In the genomic region with DNA sequence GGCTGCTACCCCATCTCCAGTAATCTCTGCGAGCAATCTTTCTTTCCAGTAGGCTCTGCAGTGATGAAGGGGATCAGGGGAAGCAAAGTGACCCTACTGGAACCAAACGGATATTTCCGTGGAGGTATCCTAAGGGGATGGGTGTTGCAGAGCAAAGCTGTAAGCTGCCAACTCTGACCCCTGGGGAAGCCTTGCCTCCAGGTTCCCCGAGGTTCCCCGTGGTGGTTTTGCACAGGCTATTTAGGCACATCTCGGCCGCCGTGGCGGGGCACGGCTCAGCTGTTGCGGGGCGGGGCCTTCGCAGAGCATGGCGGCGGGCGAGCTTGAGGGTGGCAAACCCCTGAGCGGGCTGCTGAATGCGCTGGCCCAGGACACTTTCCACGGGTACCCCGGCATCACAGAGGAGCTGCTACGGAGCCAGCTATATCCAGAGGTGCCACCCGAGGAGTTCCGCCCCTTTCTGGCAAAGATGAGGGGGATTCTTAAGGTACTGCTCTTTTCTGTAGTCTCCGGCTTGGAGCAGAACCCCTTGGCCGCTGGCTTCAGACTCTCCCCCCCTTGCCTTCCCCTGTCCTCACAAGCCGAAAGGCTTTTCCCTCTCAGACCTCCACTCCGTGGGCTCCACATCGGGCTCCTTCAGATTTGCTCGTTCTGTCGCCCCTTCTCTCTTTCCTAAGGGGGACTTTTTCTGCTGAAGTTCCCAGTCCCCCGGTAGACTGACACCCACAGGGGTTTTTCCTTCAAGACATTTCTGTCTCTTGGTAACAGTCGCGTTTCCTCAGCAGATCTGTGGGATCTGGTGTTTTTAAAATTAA, we compare ENCODE assay signal across 1 cellular context.
TF ChIP-seq lines count a peak whose summit lies in the region.

A gene (plus strand): TSS at position 303 of the 815 bp plus-strand sequence. CDS start 5 bp downstream, at position 308.

TF ChIP-seq in SK-N-SH, 30 proteins besides CTCF, POLR2A, EP300 and RAD21 (continued from another document):
- TF ChIP-seq RFX5 (IDR thresholded peaks at IDR 0.05; ENCODE audit: low read length) (peak; percentile 87), FOSL2 (IDR thresholded peaks at IDR 0.05; ENCODE audit: borderline replicate concordance, low read depth) (no peak), ELF1 (IDR thresholded peaks at IDR 0.05) (peak; percentile 41; the same call in 1 of the 2 replicates), TEAD4 (IDR thresholded peaks at IDR 0.05; ENCODE audit: borderline replicate concordance, insufficient read depth) (no peak), MXI1 (IDR thresholded peaks at IDR 0.05; ENCODE audit: low read depth, low read length) (peak; percentile 91), NRF1 (IDR thresholded peaks at IDR 0.05; ENCODE audit: low read depth, low read length) (no peak), TAF1 (IDR thresholded peaks at IDR 0.05; ENCODE audit: borderline replicate concordance, low read depth, low read length) (peak; percentile 98), YY1 (IDR thresholded peaks at IDR 0.05; ENCODE audit: low read depth) (peak; percentile 95), CHD2 (IDR thresholded peaks at IDR 0.05; ENCODE audit: low read length, partially characterized antibody) (peak; percentile 70), JUND (IDR thresholded peaks at IDR 0.05) (no peak), FOXM1 (IDR thresholded peaks at IDR 0.05; ENCODE audit: low read depth) (no peak), GABPA (IDR thresholded peaks at IDR 0.05; ENCODE audit: low read depth) (no peak), EZH2phosphoT487 (IDR thresholded peaks at IDR 0.05; ENCODE audit: borderline replicate concordance, low read depth) (no peak)
- TF ChIP-seq, protein P1, sequence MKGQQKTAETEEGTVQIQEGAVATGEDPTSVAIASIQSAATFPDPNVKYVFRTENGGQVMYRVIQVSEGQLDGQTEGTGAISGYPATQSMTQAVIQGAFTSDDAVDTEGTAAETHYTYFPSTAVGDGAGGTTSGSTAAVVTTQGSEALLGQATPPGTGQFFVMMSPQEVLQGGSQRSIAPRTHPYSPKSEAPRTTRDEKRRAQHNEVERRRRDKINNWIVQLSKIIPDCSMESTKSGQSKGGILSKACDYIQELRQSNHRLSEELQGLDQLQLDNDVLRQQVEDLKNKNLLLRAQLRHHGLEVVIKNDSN (IDR thresholded peaks at IDR 0.05; ENCODE audit: borderline replicate concordance, low read depth), result peak; percentile 78
- TF ChIP-seq, protein P2, sequence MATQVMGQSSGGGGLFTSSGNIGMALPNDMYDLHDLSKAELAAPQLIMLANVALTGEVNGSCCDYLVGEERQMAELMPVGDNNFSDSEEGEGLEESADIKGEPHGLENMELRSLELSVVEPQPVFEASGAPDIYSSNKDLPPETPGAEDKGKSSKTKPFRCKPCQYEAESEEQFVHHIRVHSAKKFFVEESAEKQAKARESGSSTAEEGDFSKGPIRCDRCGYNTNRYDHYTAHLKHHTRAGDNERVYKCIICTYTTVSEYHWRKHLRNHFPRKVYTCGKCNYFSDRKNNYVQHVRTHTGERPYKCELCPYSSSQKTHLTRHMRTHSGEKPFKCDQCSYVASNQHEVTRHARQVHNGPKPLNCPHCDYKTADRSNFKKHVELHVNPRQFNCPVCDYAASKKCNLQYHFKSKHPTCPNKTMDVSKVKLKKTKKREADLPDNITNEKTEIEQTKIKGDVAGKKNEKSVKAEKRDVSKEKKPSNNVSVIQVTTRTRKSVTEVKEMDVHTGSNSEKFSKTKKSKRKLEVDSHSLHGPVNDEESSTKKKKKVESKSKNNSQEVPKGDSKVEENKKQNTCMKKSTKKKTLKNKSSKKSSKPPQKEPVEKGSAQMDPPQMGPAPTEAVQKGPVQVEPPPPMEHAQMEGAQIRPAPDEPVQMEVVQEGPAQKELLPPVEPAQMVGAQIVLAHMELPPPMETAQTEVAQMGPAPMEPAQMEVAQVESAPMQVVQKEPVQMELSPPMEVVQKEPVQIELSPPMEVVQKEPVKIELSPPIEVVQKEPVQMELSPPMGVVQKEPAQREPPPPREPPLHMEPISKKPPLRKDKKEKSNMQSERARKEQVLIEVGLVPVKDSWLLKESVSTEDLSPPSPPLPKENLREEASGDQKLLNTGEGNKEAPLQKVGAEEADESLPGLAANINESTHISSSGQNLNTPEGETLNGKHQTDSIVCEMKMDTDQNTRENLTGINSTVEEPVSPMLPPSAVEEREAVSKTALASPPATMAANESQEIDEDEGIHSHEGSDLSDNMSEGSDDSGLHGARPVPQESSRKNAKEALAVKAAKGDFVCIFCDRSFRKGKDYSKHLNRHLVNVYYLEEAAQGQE (IDR thresholded peaks at IDR 0.05; ENCODE audit: low read depth, low read length), result peak; percentile 72
- TF ChIP-seq, protein P3, sequence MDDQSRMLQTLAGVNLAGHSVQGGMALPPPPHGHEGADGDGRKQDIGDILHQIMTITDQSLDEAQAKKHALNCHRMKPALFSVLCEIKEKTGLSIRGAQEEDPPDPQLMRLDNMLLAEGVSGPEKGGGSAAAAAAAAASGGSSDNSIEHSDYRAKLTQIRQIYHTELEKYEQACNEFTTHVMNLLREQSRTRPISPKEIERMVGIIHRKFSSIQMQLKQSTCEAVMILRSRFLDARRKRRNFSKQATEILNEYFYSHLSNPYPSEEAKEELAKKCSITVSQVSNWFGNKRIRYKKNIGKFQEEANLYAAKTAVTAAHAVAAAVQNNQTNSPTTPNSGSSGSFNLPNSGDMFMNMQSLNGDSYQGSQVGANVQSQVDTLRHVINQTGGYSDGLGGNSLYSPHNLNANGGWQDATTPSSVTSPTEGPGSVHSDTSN (IDR thresholded peaks at IDR 0.05), result peak; percentile 83
